Comparison of ENCODE assay signal across 8 cellular contexts in genomic region chr11:64305691-64306562, GRCh38.
DNase-seq lines count a peak whose midpoint lies in the region; ATAC-seq lines count a peak whose summit lies in the region.

No MANE protein-coding gene starts in this region.

- peak overlapping the region; percentile 92 for H3K9ac ChIP-seq in adipocyte (ENCODE audit: low read length)

- H3K9me3 ChIP-seq in adipocyte (ENCODE audit: control insufficient read depth, low read length): no peaks in the 10 kb centered on the region

- H3K36me3 ChIP-seq in adipocyte (ENCODE audit: control insufficient read depth, insufficient read depth, low read length, severe bottlenecking): no peaks in the 10 kb centered on the region

- H3K27me3 ChIP-seq in adipocyte (replicated peaks; ENCODE audit: control insufficient read depth, insufficient read depth, low read length): no peaks in the 10 kb centered on the region

- peaks cover 14% of the 10 kb centered on the region for H3K4me1 ChIP-seq in adipocyte (ENCODE audit: control insufficient read depth, insufficient read depth, low read length)

- DNase-seq in COLO668 (lab: John Stamatoyannopoulos, UW; ENCODE audit: unreplicated experiment): peak; percentile 62
- DNase-seq in KG1 (lab: John Stamatoyannopoulos, UW): peak; percentile 74
- DNase-seq in SW 1271 (lab: John Stamatoyannopoulos, UW): peak; percentile 40 to 70
- peak; percentile 37 for DNase-seq in adipocyte (ENCODE audit: low read depth)
- peak in 38 of 51 donors; percentile 24 to 73 (median 57) for DNase-seq in hypothalamus (lab: John Stamatoyannopoulos, UW)
- DNase-seq in skeletal muscle cell (ENCODE audit: low read depth): no peak
- DNase-seq in DMS114 treated with DMSO at 0.1 percent for 48 hours (lab: John Stamatoyannopoulos, UW; ENCODE audit: unreplicated experiment): no peak

- H3K4me3 ChIP-seq in adipocyte (ENCODE audit: low read length) (peak overlapping the region; percentile 93), skeletal muscle cell (ENCODE audit: low read depth, low read length) (peak overlapping the region; percentile 72)

- ATAC-seq in GM21367 (IDR thresholded peaks at IDR 0.05; ENCODE audit: unreplicated experiment): peak; percentile 17

Comparison
In these comparisons a context has a peak if more than half of its experiments do, and no peak if none do; other contexts are left out.
1. DNase-seq: peak in COLO668 (single experiment), KG1 (single experiment), SW 1271 (2 of 2), adipocyte (single experiment) and hypothalamus (38 of 51); none in skeletal muscle cell (single experiment) and DMS114 treated with DMSO at 0.1 percent for 48 hours (single experiment).